13 cellular contexts compared by ENCODE assay signal in the genomic region with DNA sequence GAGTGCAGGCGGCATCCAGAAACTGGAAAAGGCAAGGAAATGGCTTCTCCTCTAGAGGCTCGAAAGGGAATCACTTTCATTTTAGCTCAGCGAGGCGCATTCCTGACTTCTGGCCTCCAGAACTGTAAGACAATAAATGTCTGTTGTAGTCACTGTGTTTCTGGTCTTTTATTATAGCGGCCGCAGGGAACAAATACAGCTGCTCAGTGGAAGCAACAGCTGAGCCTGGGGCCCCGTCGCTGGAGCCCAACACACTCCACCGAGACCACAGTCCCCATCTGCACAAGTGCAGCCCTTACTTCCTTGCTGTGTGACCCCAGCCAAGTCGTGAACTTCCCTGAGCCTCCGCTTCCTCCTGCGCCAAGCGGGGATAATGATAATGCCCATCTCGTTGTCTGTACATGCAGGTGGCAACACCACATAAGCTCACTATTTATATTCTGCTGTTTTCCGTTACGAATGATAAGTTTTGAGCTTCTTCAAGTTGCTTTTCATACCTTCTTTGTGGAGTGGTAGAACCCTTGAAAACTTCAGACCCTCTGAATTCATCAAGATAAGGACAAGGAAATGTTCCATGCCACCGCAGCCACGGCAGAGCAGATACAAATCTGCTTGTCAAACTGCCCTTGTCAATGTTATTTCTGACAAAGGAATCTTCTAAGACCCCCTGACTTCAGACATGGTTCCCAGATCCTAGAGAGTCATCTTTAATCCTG. TPM values are rescaled to one million over a fixed set of nuclear protein-coding genes. Genes with fewer than 3 reads are reported as not detected.
A peak's percentile ranks its signal among the peaks of the same experiment; 100 is the strongest.
DNase-seq lines count a peak whose midpoint lies in the region; ATAC-seq, FAIRE-seq and TF ChIP-seq lines count a peak whose summit lies in the region.
"Had no signal": no experiment of that assay in that cellular context is flagged by ENCODE, and none has a peak within 500 bp of the region (broad histone marks: within the 10 kb centered on the region; RNA-seq: fewer than 3 reads in every experiment).

No MANE protein-coding gene starts in this region.

- no peaks in the 10 kb centered on the region for H4K20me1 ChIP-seq in osteoblast (ENCODE audit: insufficient read depth, low read length)

- peak; percentile 91 for FAIRE-seq in GM12891 (lab: Jason Lieb, UNC)
- FAIRE-seq: G401.6, keratinocyte had no signal

- H3K27ac ChIP-seq in osteoblast (ENCODE audit: low read depth, low read length) (no peak overlapping the region), breast epithelium (no peak overlapping the region)

- H3K27ac Mint-ChIP-seq in central memory CD8-positive, alpha-beta T cell (ENCODE audit: low read depth), result peak overlapping the region; percentile 62
- H3K27ac Mint-ChIP-seq: progenitor cell of endocrine pancreas had no signal

- ATAC-seq in central memory CD8-positive, alpha-beta T cell (replicated peaks; ENCODE audit: extremely low read depth, poor library complexity, severe bottlenecking), result no peak
- ATAC-seq in HG03108 (IDR thresholded peaks at IDR 0.05; ENCODE audit: unreplicated experiment), result no peak

- H3K4me1 ChIP-seq in osteoblast (ENCODE audit: insufficient read depth, low read length) (peaks cover 32% of the 10 kb centered on the region), breast epithelium (peaks cover 5 to 9% of the 10 kb centered on the region in 2 donors)

- H3K9me3 Mint-ChIP-seq in central memory CD8-positive, alpha-beta T cell, result no peaks in the 10 kb centered on the region

- peaks cover 63% of the 10 kb centered on the region for H3K4me1 Mint-ChIP-seq in central memory CD8-positive, alpha-beta T cell

- H3K9me3 ChIP-seq in osteoblast (ENCODE audit: low read depth, low read length) (no peaks in the 10 kb centered on the region), breast epithelium (no peaks in the 10 kb centered on the region)

- H3K27me3 ChIP-seq in osteoblast (ENCODE audit: insufficient read depth, low read length), result no peaks in the 10 kb centered on the region
- no peaks in the 10 kb centered on the region for H3K27me3 ChIP-seq in breast epithelium

- intact Hi-C loops in breast epithelium (cut with DNase I; ENCODE audit: low total_unique reads), result no loop called here

- TF ChIP-seq POLR2A in GM12891 (IDR thresholded peaks at IDR 0.05; ENCODE audit: low read depth, low read length) (no peak), breast epithelium (IDR thresholded peaks at IDR 0.05) (no peak)

- no peak overlapping the region for H2AFZ ChIP-seq in osteoblast (ENCODE audit: low read length)

- H3K27me3 Mint-ChIP-seq in central memory CD8-positive, alpha-beta T cell, result no peaks in the 10 kb centered on the region

- peak overlapping the region; percentile 92 for H3K4me3 Mint-ChIP-seq in central memory CD8-positive, alpha-beta T cell

- H3K36me3 Mint-ChIP-seq in central memory CD8-positive, alpha-beta T cell (ENCODE audit: insufficient read depth), result peaks cover 27% of the 10 kb centered on the region
- H3K36me3 Mint-ChIP-seq: brain had no signal

- H3K36me3 ChIP-seq in osteoblast (ENCODE audit: insufficient read depth, low read length), result no peaks in the 10 kb centered on the region
- H3K36me3 ChIP-seq in breast epithelium, result no peaks in the 10 kb centered on the region

- no peak overlapping the region for H3K4me3 ChIP-seq in osteoblast (ENCODE audit: insufficient read depth, low read length)
- H3K4me3 ChIP-seq in breast epithelium, result no peak overlapping the region

- no peak overlapping the region for H3K4me2 ChIP-seq in osteoblast (ENCODE audit: insufficient read depth, low read length)

- DNase-seq in GM12891 (ENCODE audit: insufficient read length, low spot score) (no peak), NCI-H69 (lab: John Stamatoyannopoulos, UW) (peak; percentile 12), osteoblast (ENCODE audit: insufficient read length, low spot score, missing footprints) (peak; percentile 32), breast epithelium (ENCODE audit: low spot score in 2 of 2) (no peak), OCI-M1 (lab: John Stamatoyannopoulos, UW) (no peak)
- DNase-seq in central memory CD8-positive, alpha-beta T cell (ENCODE audit: low spot score in 2 of 2), result no peak
- DNase-seq: NCI-H2081 treated with DMSO at 0.1 percent for 48 hours had no signal

- H3K79me2 ChIP-seq in osteoblast (ENCODE audit: insufficient read depth, low read length), result no peaks in the 10 kb centered on the region

- TF ChIP-seq CTCF in osteoblast (IDR thresholded peaks at IDR 0.05; ENCODE audit: extremely low read depth, low read depth, low read length), result no peak
- no peak for TF ChIP-seq CTCF in breast epithelium (IDR thresholded peaks at IDR 0.05)

TF ChIP-seq in GM12891, 5 proteins besides CTCF, POLR2A, EP300 and RAD21:
- TF ChIP-seq TAF1 (IDR thresholded peaks at IDR 0.05; ENCODE audit: low read depth, low read length) (0 out of 2 replicates have a peak, but pooled peaks have one; percentile 24), SPI1 (IDR thresholded peaks at IDR 0.05; ENCODE audit: low read depth, low read length) (no peak), PAX5 (IDR thresholded peaks at IDR 0.05; ENCODE audit: insufficient read depth, low read length, severe bottlenecking) (no peak), POU2F2 (IDR thresholded peaks at IDR 0.05; ENCODE audit: low read depth, low read length) (no peak)

RNA-seq across cellular contexts. Expression of a gene that starts 3.2 kb away (rescaled TPM):
- 479 TPM for polyA plus RNA-seq in GM12891 (2012; ENCODE audit: low read depth, missing spikeins)
- total RNA-seq in osteoblast (0.72 and 1.8 TPM in 2 replicates), breast epithelium (100 to 1,000 TPM in 1 of 3 donors, 10 to 100 TPM in 2; 41.3 to 130 (median 70.1) TPM)
- total RNA-seq: progenitor cell of endocrine pancreas had no signal

RNA-seq across cellular contexts. Expression of a gene that starts 37.4 kb away (rescaled TPM):
- polyA plus RNA-seq in GM12891 (2012; ENCODE audit: low read depth, missing spikeins), result 0.65 TPM
- total RNA-seq in osteoblast (under 0.01 TPM in 1 of 2 replicates, not detected in the other), breast epithelium (not detected)
- total RNA-seq: fibroblast of lung had no signal
- polyA plus RNA-seq: fibroblast of lung had no signal

Comparison
In these comparisons a context has a peak if more than half of its experiments do, and no peak if none do; other contexts are left out.
1. DNase-seq: peak in NCI-H69 (single experiment) and osteoblast (single experiment); none in GM12891 (single experiment), central memory CD8-positive, alpha-beta T cell (0 of 2), breast epithelium (0 of 2) and OCI-M1 (single experiment).
2. RNA of a gene that starts 3.2 kb away (total RNA-seq): 41.3 to 130 TPM in breast epithelium; 0.72 to 1.8 TPM in osteoblast; every median in the first group is over 10 times any median in the second.